ENCODE assay signal across 8 cellular contexts in genomic region chr5:163437011-163437308, GRCh38. TPM values are rescaled to one million over a fixed set of nuclear protein-coding genes. Genes with fewer than 3 reads are reported as not detected.
DNase-seq lines count a peak whose midpoint lies in the region; ATAC-seq, FAIRE-seq and TF ChIP-seq lines count a peak whose summit lies in the region.

No MANE protein-coding gene starts in this region.

- intact Hi-C loops in kidney (cut with DNase I) = no loop called here

- no peak for DNase-seq in T-helper 2 cell treated with Interferon-gamma antibody and Interleukin-4, amounts not matched to agents 5 μg/mL and 100 μg/mL, for 36 hours (ENCODE audit: low spot score)
- no peak for DNase-seq in T-helper 2 cell
- no peak for DNase-seq in kidney
- DNase-seq in suprapubic skin (ENCODE audit: low spot score in 2 of 2) = no peak
- no peak for DNase-seq in activated gamma-delta T cell treated with Interleukin-2 at 50 U/mL for 16 hours

- H3K36me3 Mint-ChIP-seq in T-helper 2 cell treated with Interferon-gamma antibody and Interleukin-4, amounts not matched to agents 5 μg/mL and 100 μg/mL, for 36 hours (ENCODE audit: low read depth) = peaks cover 31% of the 10 kb centered on the region
- peaks cover 5% of the 10 kb centered on the region for H3K36me3 Mint-ChIP-seq in activated naive CD8-positive, alpha-beta T cell

- no peaks in the 10 kb centered on the region for H3K27me3 ChIP-seq in suprapubic skin

- ATAC-seq in HG03175 (IDR thresholded peaks at IDR 0.05; ENCODE audit: unreplicated experiment) (no peak), GM21381 (IDR thresholded peaks at IDR 0.05; ENCODE audit: unreplicated experiment) (no peak)

- H3K27ac Mint-ChIP-seq in T-helper 2 cell treated with Interferon-gamma antibody and Interleukin-4, amounts not matched to agents 5 μg/mL and 100 μg/mL, for 36 hours = peak overlapping the region; percentile 89
- H3K27ac Mint-ChIP-seq in activated naive CD8-positive, alpha-beta T cell = peak overlapping the region; percentile 96

- TF ChIP-seq CTCF in kidney (IDR thresholded peaks at IDR 0.05; ENCODE audit: borderline replicate concordance, extremely low read depth, insufficient read depth) (no peak), suprapubic skin (IDR thresholded peaks at IDR 0.05) (no peak)

- peaks cover 11% of the 10 kb centered on the region for H3K27me3 Mint-ChIP-seq in T-helper 2 cell treated with Interferon-gamma antibody and Interleukin-4, amounts not matched to agents 5 μg/mL and 100 μg/mL, for 36 hours (ENCODE audit: low read depth)
- no peaks in the 10 kb centered on the region for H3K27me3 Mint-ChIP-seq in activated naive CD8-positive, alpha-beta T cell

- H3K27ac ChIP-seq in kidney (ENCODE audit: low read depth in 2 of 2, low read length in 2 of 2) = peak overlapping the region; percentile 30 to 82
- peak overlapping the region; percentile 89 for H3K27ac ChIP-seq in suprapubic skin

- peak overlapping the region; percentile 94 for H3K4me3 Mint-ChIP-seq in T-helper 2 cell treated with Interferon-gamma antibody and Interleukin-4, amounts not matched to agents 5 μg/mL and 100 μg/mL, for 36 hours
- H3K4me3 Mint-ChIP-seq in activated naive CD8-positive, alpha-beta T cell = peak overlapping the region; percentile 92

- H3K9me3 ChIP-seq in kidney (ENCODE audit: control insufficient read depth in 1 of 2, low read length in 2 of 2) = no peaks in the 10 kb centered on the region
- no peaks in the 10 kb centered on the region for H3K9me3 ChIP-seq in suprapubic skin

- H3K9me3 Mint-ChIP-seq in T-helper 2 cell treated with Interferon-gamma antibody and Interleukin-4, amounts not matched to agents 5 μg/mL and 100 μg/mL, for 36 hours = no peaks in the 10 kb centered on the region
- H3K9me3 Mint-ChIP-seq in activated naive CD8-positive, alpha-beta T cell (ENCODE audit: low read depth) = no peaks in the 10 kb centered on the region

- no peak for TF ChIP-seq EP300 in suprapubic skin (IDR thresholded peaks at IDR 0.05)

- H3K4me3 ChIP-seq in kidney (ENCODE audit: low read length in 2 of 2) = peak overlapping the region; percentile 69 to 86
- H3K4me3 ChIP-seq in suprapubic skin = peak overlapping the region; percentile 72

- peak overlapping the region; percentile 6 to 29 for H3K9ac ChIP-seq in kidney (ENCODE audit: low read length in 2 of 2)

- H3K4me1 Mint-ChIP-seq in T-helper 2 cell treated with Interferon-gamma antibody and Interleukin-4, amounts not matched to agents 5 μg/mL and 100 μg/mL, for 36 hours (ENCODE audit: low read depth) = peaks cover 30% of the 10 kb centered on the region
- peaks cover 51% of the 10 kb centered on the region for H3K4me1 Mint-ChIP-seq in activated naive CD8-positive, alpha-beta T cell (ENCODE audit: low read depth)

- H3K36me3 ChIP-seq in kidney (ENCODE audit: control insufficient read depth in 1 of 2, insufficient read depth in 2 of 2, low read length in 2 of 2) = peaks cover 3 to 13% of the 10 kb centered on the region in 2 donors
- peaks cover 10% of the 10 kb centered on the region for H3K36me3 ChIP-seq in suprapubic skin

- peaks cover 12 to 22% of the 10 kb centered on the region in 2 donors for H3K4me1 ChIP-seq in kidney (ENCODE audit: control insufficient read depth in 1 of 2, insufficient read depth in 1 of 2, low read depth in 1 of 2, low read length in 2 of 2)
- H3K4me1 ChIP-seq in suprapubic skin = peaks cover 29% of the 10 kb centered on the region

- WGBS in suprapubic skin = 3% methylated on average over 6 of the region's 6 CpGs

- TF ChIP-seq POLR2A in suprapubic skin (IDR thresholded peaks at IDR 0.05) = no peak

- no peak for FAIRE-seq in kidney (lab: Jason Lieb, UNC)

RNA-seq across cellular contexts. Expression of gene CCNG1, which starts 0.4 kb away (rescaled TPM):
- total RNA-seq in kidney = 132 TPM
- 127 TPM for polyA plus RNA-seq in kidney (ENCODE audit: insufficient read depth, low read depth, low replicate concordance)
- total RNA-seq in suprapubic skin = 10 to 100 TPM; 76.8 to 85.9 (median 83.6) TPM

RNA-seq across cellular contexts. Expression of gene NUDCD2, which starts 22.9 kb away (rescaled TPM):
- total RNA-seq in kidney (24.3 TPM), suprapubic skin (10 to 100 TPM in 1 of 4 donors, 1 to 10 TPM in 3; 4.4 to 19.0 (median 6.1) TPM)
- 23.1 TPM for polyA plus RNA-seq in kidney (ENCODE audit: insufficient read depth, low read depth, low replicate concordance)

RNA-seq across cellular contexts. Expression of gene HMMR, which starts 23.5 kb away (rescaled TPM):
- 0.91 TPM for total RNA-seq in kidney
- polyA plus RNA-seq in kidney (ENCODE audit: insufficient read depth, low read depth, low replicate concordance) = 0.58 TPM
- 1 to 10 TPM; 2.2 to 7.9 (median 3.7) TPM for total RNA-seq in suprapubic skin
